17 cellular contexts compared by ENCODE assay signal in genomic region chr11:35247863-35248262, GRCh38.
DNase-seq lines count a peak whose midpoint lies in the region; ATAC-seq and TF ChIP-seq lines count a peak whose summit lies in the region.
"Had no signal": no experiment of that assay in that cellular context is flagged by ENCODE, and none has a peak within 500 bp of the region (broad histone marks: within the 10 kb centered on the region; RNA-seq: fewer than 3 reads in every experiment).

No MANE protein-coding gene starts in this region.

- TF ChIP-seq CTCF in foreskin fibroblast (IDR thresholded peaks at IDR 0.05; ENCODE audit: low read depth, low read length), result no peak

- POLR2A ChIA-PET in CD8-positive, alpha-beta memory T cell (lab: Charles Lee), result interaction anchor here (0.9 to 1.4 kb wide), 6 partner anchors 9 to 83 kb away, joined by 3 to 8 read pairs (median 4); no protein-coding TSS in a partner anchor

- no peaks in the 10 kb centered on the region for H3K27me3 Mint-ChIP-seq in CD8-positive, alpha-beta memory T cell
- H3K27me3 Mint-ChIP-seq in T-helper 1 cell treated with Interleukin-12 subunit alpha and Interleukin-12 subunit beta and Interleukin-4 antibody, amounts not matched to agents 30 μg/mL and 1 μg/mL, for 36 hours (ENCODE audit: low read depth), result peaks cover 23% of the 10 kb centered on the region
- H3K27me3 Mint-ChIP-seq: IgD-negative memory B cell had no signal

- no peaks in the 10 kb centered on the region for H3K36me3 ChIP-seq in CD8-positive, alpha-beta memory T cell (ENCODE audit: insufficient read depth, low read length)
- H3K36me3 ChIP-seq: gastrocnemius medialis, left lung had no signal

- H3K27ac Mint-ChIP-seq in CD8-positive, alpha-beta memory T cell, result peak overlapping the region; percentile 84 to 99 (median 98)
- peak overlapping the region; percentile 49 for H3K27ac Mint-ChIP-seq in T-helper 1 cell treated with Interleukin-12 subunit alpha and Interleukin-12 subunit beta and Interleukin-4 antibody, amounts not matched to agents 30 μg/mL and 1 μg/mL, for 36 hours
- H3K27ac Mint-ChIP-seq: B cell had no signal

- H3K9me3 ChIP-seq in CD8-positive, alpha-beta memory T cell (ENCODE audit: low read length), result peaks cover 6% of the 10 kb centered on the region
- H3K9me3 ChIP-seq: gastrocnemius medialis, left lung, testis had no signal

- peaks cover 54% of the 10 kb centered on the region for H3K4me1 ChIP-seq in CD8-positive, alpha-beta memory T cell (ENCODE audit: insufficient read depth, low read length)
- H3K4me1 ChIP-seq: testis had no signal

- no peak overlapping the region for H3K4me3 ChIP-seq in CD8-positive, alpha-beta memory T cell (ENCODE audit: low read length)
- H3K4me3 ChIP-seq in foreskin fibroblast (ENCODE audit: low read depth in 1 of 2, low read length in 2 of 2), result no peak overlapping the region
- H3K4me3 ChIP-seq: gastrocnemius medialis, left lung, testis had no signal

- DNase-seq in CD8-positive, alpha-beta memory T cell, result peak in 4 of 5 donors; percentile 11 to 78 (median 49)
- DNase-seq in effector CD4-positive, alpha-beta T cell, result peak; percentile 14
- DNase-seq in stimulated activated naive CD8-positive, alpha-beta T cell treated with anti-CD3 and anti-CD28 coated beads, Interleukin-15, Interleukin-2, amounts not matched to agents 100 U/mL and 50 U/mL, for 24 hours, result no peak
- no peak for DNase-seq in dedifferentiated amniotic fluid mesenchymal stem cell (ENCODE audit: extremely low spot score)
- DNase-seq in foreskin fibroblast, result no peak
- DNase-seq in NCI-H226, result no peak
- DNase-seq: GF-D8, left lung, NCI-H1930, NCI-H446 treated with DMSO at 0.1 percent for 48 hours, occipital lobe, right cardiac atrium, testis had no signal

- no peaks in the 10 kb centered on the region for H3K27me3 ChIP-seq in CD8-positive, alpha-beta memory T cell (ENCODE audit: insufficient read depth, low read length, poor library complexity, severe bottlenecking)
- H3K27me3 ChIP-seq: gastrocnemius medialis, left lung, testis had no signal

- peaks cover 0 to 16% (median 2%) of the 10 kb centered on the region in 5 donors for H3K9me3 Mint-ChIP-seq in CD8-positive, alpha-beta memory T cell
- H3K9me3 Mint-ChIP-seq in T-helper 1 cell treated with Interleukin-12 subunit alpha and Interleukin-12 subunit beta and Interleukin-4 antibody, amounts not matched to agents 30 μg/mL and 1 μg/mL, for 36 hours, result peaks cover 21% of the 10 kb centered on the region
- H3K9me3 Mint-ChIP-seq: IgD-negative memory B cell had no signal

- peak overlapping the region; percentile 79 for H3K27ac ChIP-seq in CD8-positive, alpha-beta memory T cell (ENCODE audit: low read depth, low read length)
- H3K27ac ChIP-seq: testis had no signal

- peaks cover 65 to 70% (median 69%) of the 10 kb centered on the region in 3 donors for H3K4me1 Mint-ChIP-seq in CD8-positive, alpha-beta memory T cell
- H3K4me1 Mint-ChIP-seq in T-helper 1 cell treated with Interleukin-12 subunit alpha and Interleukin-12 subunit beta and Interleukin-4 antibody, amounts not matched to agents 30 μg/mL and 1 μg/mL, for 36 hours (ENCODE audit: low read depth), result peaks cover 16% of the 10 kb centered on the region
- H3K4me1 Mint-ChIP-seq: B cell, IgD-negative memory B cell had no signal

- H3K36me3 Mint-ChIP-seq in CD8-positive, alpha-beta memory T cell, result peaks cover 0 to 3% (median 2%) of the 10 kb centered on the region in 3 donors
- H3K36me3 Mint-ChIP-seq in T-helper 1 cell treated with Interleukin-12 subunit alpha and Interleukin-12 subunit beta and Interleukin-4 antibody, amounts not matched to agents 30 μg/mL and 1 μg/mL, for 36 hours (ENCODE audit: low read depth), result peaks cover 12% of the 10 kb centered on the region
- H3K36me3 Mint-ChIP-seq: IgD-negative memory B cell had no signal

- CTCF ChIA-PET in CD8-positive, alpha-beta memory T cell (lab: Charles Lee), result interaction anchor here (1.1 to 1.2 kb wide), 2 partner anchors 9 to 12 kb away, joined by 3 to 5 read pairs; no protein-coding TSS in a partner anchor

- peak overlapping the region; percentile 28 to 69 (median 55) for H3K4me3 Mint-ChIP-seq in CD8-positive, alpha-beta memory T cell
- H3K4me3 Mint-ChIP-seq in T-helper 1 cell treated with Interleukin-12 subunit alpha and Interleukin-12 subunit beta and Interleukin-4 antibody, amounts not matched to agents 30 μg/mL and 1 μg/mL, for 36 hours, result no peak overlapping the region
- H3K4me3 Mint-ChIP-seq: B cell had no signal

- ATAC-seq in stimulated activated naive CD8-positive, alpha-beta T cell treated with anti-CD3 and anti-CD28 coated beads, Interleukin-15, Interleukin-2, amounts not matched to agents 100 U/mL and 50 U/mL, for 24 hours, result peak; percentile 16
- ATAC-seq: gastrocnemius medialis had no signal

Comparison
In these comparisons a context has a peak if more than half of its experiments do, and no peak if none do; other contexts are left out.
1. DNase-seq: peak in CD8-positive, alpha-beta memory T cell (4 of 5) and effector CD4-positive, alpha-beta T cell (single experiment); none in stimulated activated naive CD8-positive, alpha-beta T cell treated with anti-CD3 and anti-CD28 coated beads, Interleukin-15, Interleukin-2, amounts not matched to agents 100 U/mL and 50 U/mL, for 24 hours (single experiment), dedifferentiated amniotic fluid mesenchymal stem cell (single experiment), foreskin fibroblast (0 of 2) and NCI-H226 (single experiment).